1 cellular context compared by ENCODE assay signal in genomic region chr20:15158438-15158990, GRCh38.
TF ChIP-seq lines count a peak whose summit lies in the region.

No MANE protein-coding gene starts in this region.

TF ChIP-seq in HepG2, 621 proteins besides CTCF, POLR2A, EP300 and RAD21 (continued from another document and continues in another):
- TF ChIP-seq, protein P1, sequence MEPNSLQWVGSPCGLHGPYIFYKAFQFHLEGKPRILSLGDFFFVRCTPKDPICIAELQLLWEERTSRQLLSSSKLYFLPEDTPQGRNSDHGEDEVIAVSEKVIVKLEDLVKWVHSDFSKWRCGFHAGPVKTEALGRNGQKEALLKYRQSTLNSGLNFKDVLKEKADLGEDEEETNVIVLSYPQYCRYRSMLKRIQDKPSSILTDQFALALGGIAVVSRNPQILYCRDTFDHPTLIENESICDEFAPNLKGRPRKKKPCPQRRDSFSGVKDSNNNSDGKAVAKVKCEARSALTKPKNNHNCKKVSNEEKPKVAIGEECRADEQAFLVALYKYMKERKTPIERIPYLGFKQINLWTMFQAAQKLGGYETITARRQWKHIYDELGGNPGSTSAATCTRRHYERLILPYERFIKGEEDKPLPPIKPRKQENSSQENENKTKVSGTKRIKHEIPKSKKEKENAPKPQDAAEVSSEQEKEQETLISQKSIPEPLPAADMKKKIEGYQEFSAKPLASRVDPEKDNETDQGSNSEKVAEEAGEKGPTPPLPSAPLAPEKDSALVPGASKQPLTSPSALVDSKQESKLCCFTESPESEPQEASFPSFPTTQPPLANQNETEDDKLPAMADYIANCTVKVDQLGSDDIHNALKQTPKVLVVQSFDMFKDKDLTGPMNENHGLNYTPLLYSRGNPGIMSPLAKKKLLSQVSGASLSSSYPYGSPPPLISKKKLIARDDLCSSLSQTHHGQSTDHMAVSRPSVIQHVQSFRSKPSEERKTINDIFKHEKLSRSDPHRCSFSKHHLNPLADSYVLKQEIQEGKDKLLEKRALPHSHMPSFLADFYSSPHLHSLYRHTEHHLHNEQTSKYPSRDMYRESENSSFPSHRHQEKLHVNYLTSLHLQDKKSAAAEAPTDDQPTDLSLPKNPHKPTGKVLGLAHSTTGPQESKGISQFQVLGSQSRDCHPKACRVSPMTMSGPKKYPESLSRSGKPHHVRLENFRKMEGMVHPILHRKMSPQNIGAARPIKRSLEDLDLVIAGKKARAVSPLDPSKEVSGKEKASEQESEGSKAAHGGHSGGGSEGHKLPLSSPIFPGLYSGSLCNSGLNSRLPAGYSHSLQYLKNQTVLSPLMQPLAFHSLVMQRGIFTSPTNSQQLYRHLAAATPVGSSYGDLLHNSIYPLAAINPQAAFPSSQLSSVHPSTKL (CRISPR knock-in tag; IDR thresholded peaks at IDR 0.05), result peak; percentile 99
- no peak for TF ChIP-seq GZF1 (CRISPR knock-in tag; IDR thresholded peaks at IDR 0.05)
- no peak for TF ChIP-seq GPN1 (CRISPR knock-in tag; IDR thresholded peaks at IDR 0.05; ENCODE audit: borderline replicate concordance)
- TF ChIP-seq ELF1 (CRISPR knock-in tag; IDR thresholded peaks at IDR 0.05), result peak; percentile 35; the same call in 1 of the 2 replicates
- TF ChIP-seq CC2D1A (CRISPR knock-in tag; IDR thresholded peaks at IDR 0.05), result no peak
- 0 out of 2 replicates have a peak, but pooled peaks have one; percentile 39 for TF ChIP-seq PITX1 (CRISPR knock-in tag; IDR thresholded peaks at IDR 0.05)
- no peak for TF ChIP-seq REXO4 (CRISPR knock-in tag; IDR thresholded peaks at IDR 0.05; ENCODE audit: borderline replicate concordance)
- no peak for TF ChIP-seq NFYB (CRISPR knock-in tag; IDR thresholded peaks at IDR 0.05)
- no peak for TF ChIP-seq SP5 (CRISPR knock-in tag; IDR thresholded peaks at IDR 0.05; ENCODE audit: borderline replicate concordance, low read depth)
- peak; percentile 93 for TF ChIP-seq RARA (CRISPR knock-in tag; IDR thresholded peaks at IDR 0.05)
- TF ChIP-seq DPF2 (CRISPR knock-in tag; IDR thresholded peaks at IDR 0.05; ENCODE audit: borderline replicate concordance, low read depth), result no peak
- no peak for TF ChIP-seq IRF9 (CRISPR knock-in tag; IDR thresholded peaks at IDR 0.05; ENCODE audit: borderline replicate concordance)
- no peak for TF ChIP-seq FOXA1 (IDR thresholded peaks at IDR 0.05)
- TF ChIP-seq FOXA1 (CRISPR knock-in tag; IDR thresholded peaks at IDR 0.05), result peak; percentile 67
- TF ChIP-seq ZBED4 (CRISPR knock-in tag; IDR thresholded peaks at IDR 0.05; ENCODE audit: borderline replicate concordance), result no peak
- TF ChIP-seq RBAK (CRISPR knock-in tag; IDR thresholded peaks at IDR 0.05), result no peak
- 0 out of 2 replicates have a peak, but pooled peaks have one; percentile 30 for TF ChIP-seq ZNF878 (CRISPR knock-in tag; IDR thresholded peaks at IDR 0.05)
- no peak for TF ChIP-seq SYNCRIP (IDR thresholded peaks at IDR 0.05; ENCODE audit: insufficient read depth, low read depth, low read length)
- TF ChIP-seq ETV5 (CRISPR knock-in tag; IDR thresholded peaks at IDR 0.05; ENCODE audit: borderline replicate concordance), result peak; percentile 82; the same call in 1 of the 2 replicates
- TF ChIP-seq PAX8 (CRISPR knock-in tag; IDR thresholded peaks at IDR 0.05; ENCODE audit: borderline replicate concordance), result no peak
- no peak for TF ChIP-seq RBM22 (optimal IDR thresholded peaks at IDR 0.05; ENCODE audit: low read length)
- TF ChIP-seq SRSF1 (optimal IDR thresholded peaks at IDR 0.05; ENCODE audit: low read depth, low read length), result no peak
- TF ChIP-seq TFAP4 (IDR thresholded peaks at IDR 0.05; ENCODE audit: borderline replicate concordance, low read depth), result peak; percentile 61; the same call in 1 of the 2 replicates
- TF ChIP-seq NFE2L1 (CRISPR knock-in tag; IDR thresholded peaks at IDR 0.05; ENCODE audit: borderline replicate concordance), result no peak
- TF ChIP-seq, protein P2, sequence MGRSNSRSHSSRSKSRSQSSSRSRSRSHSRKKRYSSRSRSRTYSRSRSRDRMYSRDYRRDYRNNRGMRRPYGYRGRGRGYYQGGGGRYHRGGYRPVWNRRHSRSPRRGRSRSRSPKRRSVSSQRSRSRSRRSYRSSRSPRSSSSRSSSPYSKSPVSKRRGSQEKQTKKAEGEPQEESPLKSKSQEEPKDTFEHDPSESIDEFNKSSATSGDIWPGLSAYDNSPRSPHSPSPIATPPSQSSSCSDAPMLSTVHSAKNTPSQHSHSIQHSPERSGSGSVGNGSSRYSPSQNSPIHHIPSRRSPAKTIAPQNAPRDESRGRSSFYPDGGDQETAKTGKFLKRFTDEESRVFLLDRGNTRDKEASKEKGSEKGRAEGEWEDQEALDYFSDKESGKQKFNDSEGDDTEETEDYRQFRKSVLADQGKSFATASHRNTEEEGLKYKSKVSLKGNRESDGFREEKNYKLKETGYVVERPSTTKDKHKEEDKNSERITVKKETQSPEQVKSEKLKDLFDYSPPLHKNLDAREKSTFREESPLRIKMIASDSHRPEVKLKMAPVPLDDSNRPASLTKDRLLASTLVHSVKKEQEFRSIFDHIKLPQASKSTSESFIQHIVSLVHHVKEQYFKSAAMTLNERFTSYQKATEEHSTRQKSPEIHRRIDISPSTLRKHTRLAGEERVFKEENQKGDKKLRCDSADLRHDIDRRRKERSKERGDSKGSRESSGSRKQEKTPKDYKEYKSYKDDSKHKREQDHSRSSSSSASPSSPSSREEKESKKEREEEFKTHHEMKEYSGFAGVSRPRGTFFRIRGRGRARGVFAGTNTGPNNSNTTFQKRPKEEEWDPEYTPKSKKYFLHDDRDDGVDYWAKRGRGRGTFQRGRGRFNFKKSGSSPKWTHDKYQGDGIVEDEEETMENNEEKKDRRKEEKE (IDR thresholded peaks at IDR 0.05), result no peak
- TF ChIP-seq ATF4 (CRISPR knock-in tag; IDR thresholded peaks at IDR 0.05), result peak in 1 of 2 experiments; percentile 37; a peak in 1 of 4 replicates
- TF ChIP-seq SALL1 (CRISPR knock-in tag; IDR thresholded peaks at IDR 0.05), result peak; percentile 78; the same call in 1 of the 2 replicates
- TF ChIP-seq ATF2 (CRISPR knock-in tag; IDR thresholded peaks at IDR 0.05), result 0 out of 2 replicates have a peak, but pooled peaks have one; percentile 16
- TF ChIP-seq RCOR2 (CRISPR knock-in tag; IDR thresholded peaks at IDR 0.05), result no peak
- TF ChIP-seq FOXO1 (CRISPR knock-in tag; IDR thresholded peaks at IDR 0.05), result peak; percentile 80
- no peak for TF ChIP-seq KLF6 (CRISPR knock-in tag; IDR thresholded peaks at IDR 0.05)
- no peak for TF ChIP-seq TSC22D2 (CRISPR knock-in tag; IDR thresholded peaks at IDR 0.05; ENCODE audit: borderline replicate concordance)
- peak; percentile 91 for TF ChIP-seq GATAD2A (CRISPR knock-in tag; IDR thresholded peaks at IDR 0.05)
- no peak for TF ChIP-seq STAG1 (CRISPR knock-in tag; IDR thresholded peaks at IDR 0.05)
- TF ChIP-seq MED13 (CRISPR knock-in tag; IDR thresholded peaks at IDR 0.05), result no peak
- 0 out of 2 replicates have a peak, but pooled peaks have one; percentile 70 for TF ChIP-seq ZNF644 (CRISPR knock-in tag; IDR thresholded peaks at IDR 0.05; ENCODE audit: low read depth)
- TF ChIP-seq ZNF792 (CRISPR knock-in tag; IDR thresholded peaks at IDR 0.05), result no peak; the same call in 1 of the 2 replicates
- TF ChIP-seq ZNF12 (CRISPR knock-in tag; IDR thresholded peaks at IDR 0.05), result peak; percentile 57; the same call in 1 of the 2 replicates
- TF ChIP-seq STAT5B (CRISPR knock-in tag; IDR thresholded peaks at IDR 0.05), result no peak
- TF ChIP-seq HMG20A (CRISPR knock-in tag; IDR thresholded peaks at IDR 0.05; ENCODE audit: borderline replicate concordance), result peak; percentile 96
- TF ChIP-seq PHF5A (CRISPR knock-in tag; IDR thresholded peaks at IDR 0.05; ENCODE audit: low read depth, unreplicated experiment), result no peak
- peak; percentile 88 for TF ChIP-seq NCOA2 (CRISPR knock-in tag; IDR thresholded peaks at IDR 0.05)
- no peak for TF ChIP-seq ZNF296 (CRISPR knock-in tag; conservative IDR thresholded peaks at IDR 0.05)
- no peak for TF ChIP-seq ZFP36L2 (CRISPR knock-in tag; IDR thresholded peaks at IDR 0.05)
- no peak for TF ChIP-seq PREB (CRISPR knock-in tag; IDR thresholded peaks at IDR 0.05)
- TF ChIP-seq HNF4A (CRISPR knock-in tag; IDR thresholded peaks at IDR 0.05), result peak; percentile 84
- peak; percentile 54; the same call in 1 of the 2 replicates for TF ChIP-seq THAP11 (CRISPR knock-in tag; IDR thresholded peaks at IDR 0.05)
- TF ChIP-seq AGO1 (IDR thresholded peaks at IDR 0.05; ENCODE audit: low read depth, low read length, poor library complexity, severe bottlenecking), result no peak
- TF ChIP-seq HMG20B (CRISPR knock-in tag; conservative IDR thresholded peaks at IDR 0.05), result 0 out of 2 replicates have a peak, but pooled peaks have one; percentile 70
- TF ChIP-seq TAF15 (IDR thresholded peaks at IDR 0.05; ENCODE audit: low read depth, low read length, poor library complexity, severe bottlenecking), result no peak
- TF ChIP-seq ZNF513 (CRISPR knock-in tag; conservative IDR thresholded peaks at IDR 0.05), result no peak
- peak; percentile 87; the same call in 1 of the 2 replicates for TF ChIP-seq FOXJ3 (CRISPR knock-in tag; IDR thresholded peaks at IDR 0.05; ENCODE audit: borderline replicate concordance)
- no peak for TF ChIP-seq TRIM24 (CRISPR knock-in tag; IDR thresholded peaks at IDR 0.05)
